ENCODE assay signal across 1 cellular context in the genomic region with DNA sequence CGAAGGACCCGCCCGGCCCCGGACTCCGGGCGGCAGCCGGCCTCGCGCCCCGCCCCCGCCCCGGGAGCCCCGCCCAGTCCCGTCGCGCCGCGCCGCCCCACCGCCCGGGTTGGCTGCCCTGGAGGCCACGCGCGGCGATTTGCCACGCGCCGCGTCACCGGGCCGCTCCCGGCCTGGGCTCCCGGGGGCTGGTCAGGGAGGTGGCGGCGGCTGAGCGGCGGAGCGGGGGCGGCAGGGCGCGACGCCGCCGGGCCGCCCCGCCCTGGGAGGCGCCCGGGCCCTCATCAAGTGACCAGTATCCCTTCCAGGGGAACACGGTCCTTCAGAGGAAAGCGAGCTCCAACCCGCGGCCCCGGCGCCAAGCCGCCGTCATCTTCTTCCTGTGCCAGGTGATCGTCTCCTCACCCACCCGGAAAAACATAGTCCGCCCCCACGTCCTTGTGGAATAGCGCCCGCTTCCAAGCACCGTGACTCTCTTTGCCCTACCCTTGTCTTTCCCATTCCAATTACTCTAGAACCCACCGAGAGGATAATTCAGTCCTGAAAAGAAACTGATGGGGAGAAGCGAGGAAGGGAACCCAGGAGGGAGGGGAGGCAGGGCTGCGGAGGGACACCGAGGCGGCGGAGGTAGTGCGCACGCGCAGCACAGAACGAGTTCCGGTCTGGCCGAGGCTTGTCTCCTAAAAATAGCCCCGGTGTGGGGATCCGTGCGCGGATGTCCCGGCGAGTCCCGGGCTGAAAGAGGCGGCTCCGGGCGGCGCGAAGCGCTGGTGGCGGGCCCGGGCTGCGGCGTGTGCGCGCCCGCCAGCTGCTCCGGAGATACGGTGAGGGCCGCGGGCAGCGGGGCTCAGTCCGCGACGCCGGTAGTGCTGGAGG.
TF ChIP-seq lines count a peak whose summit lies in the region.

A gene (plus strand): TSS at position 704 of the 876 bp plus-strand sequence. CDS start 67,136 bp downstream, outside the sequence.

TF ChIP-seq in GM12878, 131 proteins besides CTCF, POLR2A, EP300 and RAD21 (continued from another document and continues in another):
- TF ChIP-seq, protein P1, sequence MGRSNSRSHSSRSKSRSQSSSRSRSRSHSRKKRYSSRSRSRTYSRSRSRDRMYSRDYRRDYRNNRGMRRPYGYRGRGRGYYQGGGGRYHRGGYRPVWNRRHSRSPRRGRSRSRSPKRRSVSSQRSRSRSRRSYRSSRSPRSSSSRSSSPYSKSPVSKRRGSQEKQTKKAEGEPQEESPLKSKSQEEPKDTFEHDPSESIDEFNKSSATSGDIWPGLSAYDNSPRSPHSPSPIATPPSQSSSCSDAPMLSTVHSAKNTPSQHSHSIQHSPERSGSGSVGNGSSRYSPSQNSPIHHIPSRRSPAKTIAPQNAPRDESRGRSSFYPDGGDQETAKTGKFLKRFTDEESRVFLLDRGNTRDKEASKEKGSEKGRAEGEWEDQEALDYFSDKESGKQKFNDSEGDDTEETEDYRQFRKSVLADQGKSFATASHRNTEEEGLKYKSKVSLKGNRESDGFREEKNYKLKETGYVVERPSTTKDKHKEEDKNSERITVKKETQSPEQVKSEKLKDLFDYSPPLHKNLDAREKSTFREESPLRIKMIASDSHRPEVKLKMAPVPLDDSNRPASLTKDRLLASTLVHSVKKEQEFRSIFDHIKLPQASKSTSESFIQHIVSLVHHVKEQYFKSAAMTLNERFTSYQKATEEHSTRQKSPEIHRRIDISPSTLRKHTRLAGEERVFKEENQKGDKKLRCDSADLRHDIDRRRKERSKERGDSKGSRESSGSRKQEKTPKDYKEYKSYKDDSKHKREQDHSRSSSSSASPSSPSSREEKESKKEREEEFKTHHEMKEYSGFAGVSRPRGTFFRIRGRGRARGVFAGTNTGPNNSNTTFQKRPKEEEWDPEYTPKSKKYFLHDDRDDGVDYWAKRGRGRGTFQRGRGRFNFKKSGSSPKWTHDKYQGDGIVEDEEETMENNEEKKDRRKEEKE (IDR thresholded peaks at IDR 0.05) = no peak
- no peak for TF ChIP-seq SPI1 (IDR thresholded peaks at IDR 0.05; ENCODE audit: borderline replicate concordance, insufficient read depth, low read depth, low read length)
- peak; percentile 89 for TF ChIP-seq KLF5 (IDR thresholded peaks at IDR 0.05; ENCODE audit: partially characterized antibody)
- TF ChIP-seq TARDBP (IDR thresholded peaks at IDR 0.05; ENCODE audit: borderline replicate concordance) = 0 out of 2 replicates have a peak, but pooled peaks have one; percentile 59
- TF ChIP-seq, protein P2, sequence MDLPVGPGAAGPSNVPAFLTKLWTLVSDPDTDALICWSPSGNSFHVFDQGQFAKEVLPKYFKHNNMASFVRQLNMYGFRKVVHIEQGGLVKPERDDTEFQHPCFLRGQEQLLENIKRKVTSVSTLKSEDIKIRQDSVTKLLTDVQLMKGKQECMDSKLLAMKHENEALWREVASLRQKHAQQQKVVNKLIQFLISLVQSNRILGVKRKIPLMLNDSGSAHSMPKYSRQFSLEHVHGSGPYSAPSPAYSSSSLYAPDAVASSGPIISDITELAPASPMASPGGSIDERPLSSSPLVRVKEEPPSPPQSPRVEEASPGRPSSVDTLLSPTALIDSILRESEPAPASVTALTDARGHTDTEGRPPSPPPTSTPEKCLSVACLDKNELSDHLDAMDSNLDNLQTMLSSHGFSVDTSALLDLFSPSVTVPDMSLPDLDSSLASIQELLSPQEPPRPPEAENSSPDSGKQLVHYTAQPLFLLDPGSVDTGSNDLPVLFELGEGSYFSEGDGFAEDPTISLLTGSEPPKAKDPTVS (IDR thresholded peaks at IDR 0.05; ENCODE audit: low read depth, low read length) = 0 out of 2 replicates have a peak, but pooled peaks have one; percentile 16
- TF ChIP-seq, protein P3, sequence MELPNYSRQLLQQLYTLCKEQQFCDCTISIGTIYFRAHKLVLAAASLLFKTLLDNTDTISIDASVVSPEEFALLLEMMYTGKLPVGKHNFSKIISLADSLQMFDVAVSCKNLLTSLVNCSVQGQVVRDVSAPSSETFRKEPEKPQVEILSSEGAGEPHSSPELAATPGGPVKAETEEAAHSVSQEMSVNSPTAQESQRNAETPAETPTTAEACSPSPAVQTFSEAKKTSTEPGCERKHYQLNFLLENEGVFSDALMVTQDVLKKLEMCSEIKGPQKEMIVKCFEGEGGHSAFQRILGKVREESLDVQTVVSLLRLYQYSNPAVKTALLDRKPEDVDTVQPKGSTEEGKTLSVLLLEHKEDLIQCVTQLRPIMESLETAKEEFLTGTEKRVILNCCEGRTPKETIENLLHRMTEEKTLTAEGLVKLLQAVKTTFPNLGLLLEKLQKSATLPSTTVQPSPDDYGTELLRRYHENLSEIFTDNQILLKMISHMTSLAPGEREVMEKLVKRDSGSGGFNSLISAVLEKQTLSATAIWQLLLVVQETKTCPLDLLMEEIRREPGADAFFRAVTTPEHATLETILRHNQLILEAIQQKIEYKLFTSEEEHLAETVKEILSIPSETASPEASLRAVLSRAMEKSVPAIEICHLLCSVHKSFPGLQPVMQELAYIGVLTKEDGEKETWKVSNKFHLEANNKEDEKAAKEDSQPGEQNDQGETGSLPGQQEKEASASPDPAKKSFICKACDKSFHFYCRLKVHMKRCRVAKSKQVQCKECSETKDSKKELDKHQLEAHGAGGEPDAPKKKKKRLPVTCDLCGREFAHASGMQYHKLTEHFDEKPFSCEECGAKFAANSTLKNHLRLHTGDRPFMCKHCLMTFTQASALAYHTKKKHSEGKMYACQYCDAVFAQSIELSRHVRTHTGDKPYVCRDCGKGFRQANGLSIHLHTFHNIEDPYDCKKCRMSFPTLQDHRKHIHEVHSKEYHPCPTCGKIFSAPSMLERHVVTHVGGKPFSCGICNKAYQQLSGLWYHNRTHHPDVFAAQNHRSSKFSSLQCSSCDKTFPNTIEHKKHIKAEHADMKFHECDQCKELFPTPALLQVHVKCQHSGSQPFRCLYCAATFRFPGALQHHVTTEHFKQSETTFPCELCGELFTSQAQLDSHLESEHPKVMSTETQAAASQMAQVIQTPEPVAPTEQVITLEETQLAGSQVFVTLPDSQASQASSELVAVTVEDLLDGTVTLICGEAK (IDR thresholded peaks at IDR 0.05; ENCODE audit: borderline replicate concordance) = peak; percentile 68; the same call in 1 of the 2 replicates
- TF ChIP-seq EGR1 (IDR thresholded peaks at IDR 0.05; ENCODE audit: borderline replicate concordance in 1 of 2, low read depth in 2 of 2, low read length in 2 of 2) = peak in 1 of 2 experiments; percentile 79; a peak in 1 of 3 replicates
- TF ChIP-seq, protein P4, sequence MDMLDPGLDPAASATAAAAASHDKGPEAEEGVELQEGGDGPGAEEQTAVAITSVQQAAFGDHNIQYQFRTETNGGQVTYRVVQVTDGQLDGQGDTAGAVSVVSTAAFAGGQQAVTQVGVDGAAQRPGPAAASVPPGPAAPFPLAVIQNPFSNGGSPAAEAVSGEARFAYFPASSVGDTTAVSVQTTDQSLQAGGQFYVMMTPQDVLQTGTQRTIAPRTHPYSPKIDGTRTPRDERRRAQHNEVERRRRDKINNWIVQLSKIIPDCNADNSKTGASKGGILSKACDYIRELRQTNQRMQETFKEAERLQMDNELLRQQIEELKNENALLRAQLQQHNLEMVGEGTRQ (IDR thresholded peaks at IDR 0.05; ENCODE audit: borderline replicate concordance, low read depth, low read length) = no peak
- TF ChIP-seq, protein P5, sequence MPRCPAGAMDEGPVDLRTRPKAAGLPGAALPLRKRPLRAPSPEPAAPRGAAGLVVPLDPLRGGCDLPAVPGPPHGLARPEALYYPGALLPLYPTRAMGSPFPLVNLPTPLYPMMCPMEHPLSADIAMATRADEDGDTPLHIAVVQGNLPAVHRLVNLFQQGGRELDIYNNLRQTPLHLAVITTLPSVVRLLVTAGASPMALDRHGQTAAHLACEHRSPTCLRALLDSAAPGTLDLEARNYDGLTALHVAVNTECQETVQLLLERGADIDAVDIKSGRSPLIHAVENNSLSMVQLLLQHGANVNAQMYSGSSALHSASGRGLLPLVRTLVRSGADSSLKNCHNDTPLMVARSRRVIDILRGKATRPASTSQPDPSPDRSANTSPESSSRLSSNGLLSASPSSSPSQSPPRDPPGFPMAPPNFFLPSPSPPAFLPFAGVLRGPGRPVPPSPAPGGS (IDR thresholded peaks at IDR 0.05; ENCODE audit: borderline replicate concordance, insufficient read depth, low read depth, low read length, poor library complexity, severe bottlenecking) = peak; percentile 14
- TF ChIP-seq SP1 (IDR thresholded peaks at IDR 0.05; ENCODE audit: low read depth, low read length) = peak; percentile 50
- TF ChIP-seq POLR2AphosphoS2 (IDR thresholded peaks at IDR 0.05; ENCODE audit: low read depth, low read length) = peak; percentile 58; the same call in 1 of the 2 replicates
- peak; percentile 35; the same call in 1 of the 2 replicates for TF ChIP-seq ZSCAN29 (IDR thresholded peaks at IDR 0.05)
- TF ChIP-seq, protein P6, sequence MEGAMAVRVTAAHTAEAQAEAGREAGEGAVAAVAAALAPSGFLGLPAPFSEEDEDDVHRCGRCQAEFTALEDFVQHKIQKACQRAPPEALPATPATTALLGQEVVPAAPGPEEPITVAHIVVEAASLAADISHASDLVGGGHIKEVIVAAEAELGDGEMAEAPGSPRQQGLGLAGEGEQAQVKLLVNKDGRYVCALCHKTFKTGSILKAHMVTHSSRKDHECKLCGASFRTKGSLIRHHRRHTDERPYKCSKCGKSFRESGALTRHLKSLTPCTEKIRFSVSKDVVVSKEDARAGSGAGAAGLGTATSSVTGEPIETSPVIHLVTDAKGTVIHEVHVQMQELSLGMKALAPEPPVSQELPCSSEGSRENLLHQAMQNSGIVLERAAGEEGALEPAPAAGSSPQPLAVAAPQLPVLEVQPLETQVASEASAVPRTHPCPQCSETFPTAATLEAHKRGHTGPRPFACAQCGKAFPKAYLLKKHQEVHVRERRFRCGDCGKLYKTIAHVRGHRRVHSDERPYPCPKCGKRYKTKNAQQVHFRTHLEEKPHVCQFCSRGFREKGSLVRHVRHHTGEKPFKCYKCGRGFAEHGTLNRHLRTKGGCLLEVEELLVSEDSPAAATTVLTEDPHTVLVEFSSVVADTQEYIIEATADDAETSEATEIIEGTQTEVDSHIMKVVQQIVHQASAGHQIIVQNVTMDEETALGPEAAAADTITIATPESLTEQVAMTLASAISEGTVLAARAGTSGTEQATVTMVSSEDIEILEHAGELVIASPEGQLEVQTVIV (IDR thresholded peaks at IDR 0.05; ENCODE audit: borderline replicate concordance, partially characterized antibody) = no peak
- TF ChIP-seq WRNIP1 (IDR thresholded peaks at IDR 0.05; ENCODE audit: borderline replicate concordance, low read depth, low read length) = no peak
- TF ChIP-seq HCFC1 (IDR thresholded peaks at IDR 0.05; ENCODE audit: low read length) = peak; percentile 45
- TF ChIP-seq EED (IDR thresholded peaks at IDR 0.05; ENCODE audit: low read depth) = peak; percentile 50
- TF ChIP-seq, protein P7, sequence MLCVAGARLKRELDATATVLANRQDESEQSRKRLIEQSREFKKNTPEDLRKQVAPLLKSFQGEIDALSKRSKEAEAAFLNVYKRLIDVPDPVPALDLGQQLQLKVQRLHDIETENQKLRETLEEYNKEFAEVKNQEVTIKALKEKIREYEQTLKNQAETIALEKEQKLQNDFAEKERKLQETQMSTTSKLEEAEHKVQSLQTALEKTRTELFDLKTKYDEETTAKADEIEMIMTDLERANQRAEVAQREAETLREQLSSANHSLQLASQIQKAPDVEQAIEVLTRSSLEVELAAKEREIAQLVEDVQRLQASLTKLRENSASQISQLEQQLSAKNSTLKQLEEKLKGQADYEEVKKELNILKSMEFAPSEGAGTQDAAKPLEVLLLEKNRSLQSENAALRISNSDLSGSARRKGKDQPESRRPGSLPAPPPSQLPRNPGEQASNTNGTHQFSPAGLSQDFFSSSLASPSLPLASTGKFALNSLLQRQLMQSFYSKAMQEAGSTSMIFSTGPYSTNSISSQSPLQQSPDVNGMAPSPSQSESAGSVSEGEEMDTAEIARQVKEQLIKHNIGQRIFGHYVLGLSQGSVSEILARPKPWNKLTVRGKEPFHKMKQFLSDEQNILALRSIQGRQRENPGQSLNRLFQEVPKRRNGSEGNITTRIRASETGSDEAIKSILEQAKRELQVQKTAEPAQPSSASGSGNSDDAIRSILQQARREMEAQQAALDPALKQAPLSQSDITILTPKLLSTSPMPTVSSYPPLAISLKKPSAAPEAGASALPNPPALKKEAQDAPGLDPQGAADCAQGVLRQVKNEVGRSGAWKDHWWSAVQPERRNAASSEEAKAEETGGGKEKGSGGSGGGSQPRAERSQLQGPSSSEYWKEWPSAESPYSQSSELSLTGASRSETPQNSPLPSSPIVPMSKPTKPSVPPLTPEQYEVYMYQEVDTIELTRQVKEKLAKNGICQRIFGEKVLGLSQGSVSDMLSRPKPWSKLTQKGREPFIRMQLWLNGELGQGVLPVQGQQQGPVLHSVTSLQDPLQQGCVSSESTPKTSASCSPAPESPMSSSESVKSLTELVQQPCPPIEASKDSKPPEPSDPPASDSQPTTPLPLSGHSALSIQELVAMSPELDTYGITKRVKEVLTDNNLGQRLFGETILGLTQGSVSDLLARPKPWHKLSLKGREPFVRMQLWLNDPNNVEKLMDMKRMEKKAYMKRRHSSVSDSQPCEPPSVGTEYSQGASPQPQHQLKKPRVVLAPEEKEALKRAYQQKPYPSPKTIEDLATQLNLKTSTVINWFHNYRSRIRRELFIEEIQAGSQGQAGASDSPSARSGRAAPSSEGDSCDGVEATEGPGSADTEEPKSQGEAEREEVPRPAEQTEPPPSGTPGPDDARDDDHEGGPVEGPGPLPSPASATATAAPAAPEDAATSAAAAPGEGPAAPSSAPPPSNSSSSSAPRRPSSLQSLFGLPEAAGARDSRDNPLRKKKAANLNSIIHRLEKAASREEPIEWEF (IDR thresholded peaks at IDR 0.05; ENCODE audit: insufficient replicate concordance, low read depth, low read length) = no peak
- no peak for TF ChIP-seq FOXK2 (IDR thresholded peaks at IDR 0.05)
- TF ChIP-seq MYC (IDR thresholded peaks at IDR 0.05; ENCODE audit: insufficient read depth, insufficient read length, insufficient replicate concordance, low read length, severe bottlenecking) = no peak
- TF ChIP-seq IKZF2 (IDR thresholded peaks at IDR 0.05) = peak; percentile 89 to 90
- TF ChIP-seq MXI1 (IDR thresholded peaks at IDR 0.05; ENCODE audit: low read depth, low read length) = peak; percentile 61; the same call in 1 of the 2 replicates
- TF ChIP-seq CHD2 (IDR thresholded peaks at IDR 0.05; ENCODE audit: borderline replicate concordance, low read depth, low read length) = peak; percentile 97
- peak; percentile 95 for TF ChIP-seq MEF2B (IDR thresholded peaks at IDR 0.05; ENCODE audit: partially characterized antibody, poor library complexity, severe bottlenecking)
- no peak for TF ChIP-seq HDAC2 (IDR thresholded peaks at IDR 0.05)
- peak; percentile 88 for TF ChIP-seq IKZF1 (conservative IDR thresholded peaks at IDR 0.05)
- TF ChIP-seq DPF2 (IDR thresholded peaks at IDR 0.05) = peak; percentile 66
- TF ChIP-seq ATF7 (IDR thresholded peaks at IDR 0.05; ENCODE audit: low read depth) = peak; percentile 79
